Comparison of ENCODE assay signal across 13 cellular contexts in genomic region chr19:38671654-38672053, GRCh38. TPM values are rescaled to one million over a fixed set of nuclear protein-coding genes. Genes with fewer than 3 reads are reported as not detected.
A peak's percentile ranks its signal among the peaks of the same experiment; 100 is the strongest.
DNase-seq lines count a peak whose midpoint lies in the region; ATAC-seq and TF ChIP-seq lines count a peak whose summit lies in the region.
"Had no signal": no experiment of that assay in that cellular context is flagged by ENCODE, and none has a peak within 500 bp of the region (broad histone marks: within the 10 kb centered on the region; RNA-seq: fewer than 3 reads in every experiment).

No MANE protein-coding gene starts in this region.

- DNase-seq in SK-N-SH (no peak), glutamatergic neuron (no peak), osteoblast (ENCODE audit: insufficient read length, low spot score, missing footprints) (no peak), uterus (no peak), DMS153 treated with DMSO at 0.1 percent for 48 hours (lab: John Stamatoyannopoulos, UW; ENCODE audit: unreplicated experiment) (no peak), EL (no peak)
- no peak for DNase-seq in stimulated activated naive CD8-positive, alpha-beta T cell treated with anti-CD3 and anti-CD28 coated beads, Interleukin-15, Interleukin-2, amounts not matched to agents 100 U/mL and 50 U/mL, for 24 hours
- DNase-seq: anterior cingulate cortex, DMS79 treated with DMSO at 0.1 percent for 48 hours, MG63, NCI-H446, T-cell had no signal

- TF ChIP-seq CTCF in SK-N-SH (IDR thresholded peaks at IDR 0.05) (no peak), glutamatergic neuron (IDR thresholded peaks at IDR 0.05; ENCODE audit: partially characterized antibody, unreplicated experiment) (no peak), osteoblast (IDR thresholded peaks at IDR 0.05; ENCODE audit: extremely low read depth, low read depth, low read length) (no peak), uterus (IDR thresholded peaks at IDR 0.05) (no peak)

- H3K27ac Mint-ChIP-seq in glutamatergic neuron (ENCODE audit: unreplicated experiment): peak overlapping the region; percentile 74

- peaks cover 12% of the 10 kb centered on the region for H3K27me3 Mint-ChIP-seq in glutamatergic neuron (ENCODE audit: unreplicated experiment)

- H3K9me3 Mint-ChIP-seq in glutamatergic neuron (ENCODE audit: unreplicated experiment): peaks cover 15% of the 10 kb centered on the region
- H3K9me3 Mint-ChIP-seq: T-cell had no signal

- TF ChIP-seq POLR2A in uterus (IDR thresholded peaks at IDR 0.05): peak in 1 of 2 donors; percentile 23

- H3K4me1 ChIP-seq in SK-N-SH (ENCODE audit: control insufficient read depth in 1 of 2, insufficient read depth in 2 of 2, low read depth in 1 of 2, low read length in 1 of 2): peaks cover 18 to 52% of the 10 kb centered on the region in 2 experiments
- peaks cover 68% of the 10 kb centered on the region for H3K4me1 ChIP-seq in osteoblast (ENCODE audit: insufficient read depth, low read length)
- peaks cover 4 to 46% of the 10 kb centered on the region in 2 donors for H3K4me1 ChIP-seq in uterus

- TF ChIP-seq EP300 in SK-N-SH (IDR thresholded peaks at IDR 0.05; ENCODE audit: borderline replicate concordance in 1 of 2, low read depth in 1 of 2, low read length in 1 of 2): no peak

- no peaks in the 10 kb centered on the region for H3K36me3 Mint-ChIP-seq in glutamatergic neuron (ENCODE audit: unreplicated experiment)

- H3K9ac ChIP-seq in SK-N-SH: no peak overlapping the region

- WGBS in SK-N-SH (ENCODE audit: low lambda C conversion rate): 98% methylated on average over 4 of the region's 4 CpGs

- POLR2A ChIA-PET in SK-N-SH (lab: Yijun Ruan, JAX): no interaction called here

- no peak for TF ChIP-seq RAD21 in SK-N-SH (IDR thresholded peaks at IDR 0.05; ENCODE audit: low read length)

- H3K4me3 Mint-ChIP-seq in glutamatergic neuron (ENCODE audit: unreplicated experiment): no peak overlapping the region
- H3K4me3 Mint-ChIP-seq: T-cell had no signal

- no peak for ATAC-seq in SK-N-SH treated with all-trans-retinoic acid at 6 μM for 48 hours
- no peak for ATAC-seq in stimulated activated naive CD8-positive, alpha-beta T cell treated with anti-CD3 and anti-CD28 coated beads, Interleukin-15, Interleukin-2, amounts not matched to agents 100 U/mL and 50 U/mL, for 24 hours
- ATAC-seq: T-cell had no signal

- H3F3A ChIP-seq in SK-N-SH (replicated peaks; ENCODE audit: insufficient read depth): peaks cover 45% of the 10 kb centered on the region

- peaks cover 61% of the 10 kb centered on the region for H3K4me1 Mint-ChIP-seq in glutamatergic neuron (ENCODE audit: low read depth, unreplicated experiment)

- H3K9me3 ChIP-seq in SK-N-SH: no peaks in the 10 kb centered on the region
- no peaks in the 10 kb centered on the region for H3K9me3 ChIP-seq in osteoblast (ENCODE audit: low read depth, low read length)
- no peaks in the 10 kb centered on the region for H3K9me3 ChIP-seq in uterus
- H3K9me3 ChIP-seq: MG63 had no signal

- CTCF ChIA-PET in SK-N-SH (lab: Yijun Ruan, JAX): no interaction called here

- H3K27me3 ChIP-seq in SK-N-SH (ENCODE audit: insufficient read depth) (no peaks in the 10 kb centered on the region), osteoblast (ENCODE audit: insufficient read depth, low read length) (no peaks in the 10 kb centered on the region), uterus (no peaks in the 10 kb centered on the region)
- H3K27me3 ChIP-seq: MG63 had no signal

- peaks cover 0 to 14% of the 10 kb centered on the region in 2 experiments for H3K36me3 ChIP-seq in SK-N-SH (replicated peaks in 1 of 2; ENCODE audit: control insufficient read depth in 1 of 2, insufficient read depth in 2 of 2, low read length in 1 of 2)
- H3K36me3 ChIP-seq in osteoblast (ENCODE audit: insufficient read depth, low read length): peaks cover 20% of the 10 kb centered on the region
- no peaks in the 10 kb centered on the region for H3K36me3 ChIP-seq in uterus

- H3K4me2 ChIP-seq in SK-N-SH (no peak overlapping the region), osteoblast (ENCODE audit: insufficient read depth, low read length) (no peak overlapping the region)

- H2AFZ ChIP-seq in SK-N-SH (ENCODE audit: low read depth) (no peak overlapping the region), osteoblast (ENCODE audit: low read length) (no peak overlapping the region)

- peak overlapping the region; percentile 24 to 86; a peak in 3 of 4 replicates for H3K27ac ChIP-seq in SK-N-SH (ENCODE audit: low read depth in 2 of 2, low read length in 1 of 2)
- H3K27ac ChIP-seq in osteoblast (ENCODE audit: low read depth, low read length): peak overlapping the region; percentile 46
- peak overlapping the region; percentile 98 for H3K27ac ChIP-seq in uterus

- H3K4me3 ChIP-seq in SK-N-SH (ENCODE audit: low read depth in 2 of 2, low read length in 1 of 2): no peak overlapping the region
- no peak overlapping the region for H3K4me3 ChIP-seq in osteoblast (ENCODE audit: insufficient read depth, low read length)
- no peak overlapping the region for H3K4me3 ChIP-seq in uterus
- H3K4me3 ChIP-seq: MG63 had no signal

- intact Hi-C loops in uterus (cut with DNase I; ENCODE audit: low total_unique reads): no loop called here

- H4K20me1 ChIP-seq in SK-N-SH (ENCODE audit: insufficient read depth) (peaks cover 89% of the 10 kb centered on the region), osteoblast (ENCODE audit: insufficient read depth, low read length) (peaks cover 80% of the 10 kb centered on the region)

- peaks cover 97% of the 10 kb centered on the region for H3K79me2 ChIP-seq in SK-N-SH (ENCODE audit: insufficient read depth)
- peaks cover 93% of the 10 kb centered on the region for H3K79me2 ChIP-seq in osteoblast (ENCODE audit: insufficient read depth, low read length)

- no peaks in the 10 kb centered on the region for H3K9me2 ChIP-seq in SK-N-SH

TF ChIP-seq in SK-N-SH, 30 proteins besides CTCF, POLR2A, EP300 and RAD21 (continues in another document):
- TF ChIP-seq FOSL2 (IDR thresholded peaks at IDR 0.05; ENCODE audit: borderline replicate concordance, low read depth): no peak
- TF ChIP-seq YY1 (IDR thresholded peaks at IDR 0.05; ENCODE audit: low read depth): no peak
- TF ChIP-seq, protein P1, sequence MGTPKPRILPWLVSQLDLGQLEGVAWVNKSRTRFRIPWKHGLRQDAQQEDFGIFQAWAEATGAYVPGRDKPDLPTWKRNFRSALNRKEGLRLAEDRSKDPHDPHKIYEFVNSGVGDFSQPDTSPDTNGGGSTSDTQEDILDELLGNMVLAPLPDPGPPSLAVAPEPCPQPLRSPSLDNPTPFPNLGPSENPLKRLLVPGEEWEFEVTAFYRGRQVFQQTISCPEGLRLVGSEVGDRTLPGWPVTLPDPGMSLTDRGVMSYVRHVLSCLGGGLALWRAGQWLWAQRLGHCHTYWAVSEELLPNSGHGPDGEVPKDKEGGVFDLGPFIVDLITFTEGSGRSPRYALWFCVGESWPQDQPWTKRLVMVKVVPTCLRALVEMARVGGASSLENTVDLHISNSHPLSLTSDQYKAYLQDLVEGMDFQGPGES (IDR thresholded peaks at IDR 0.05; ENCODE audit: low read depth, low read length): no peak
- TF ChIP-seq GATA2 (CRISPR knock-in tag; IDR thresholded peaks at IDR 0.05): no peak
- no peak for TF ChIP-seq RXRA (IDR thresholded peaks at IDR 0.05; ENCODE audit: borderline replicate concordance, low read depth)
- no peak for TF ChIP-seq GABPA (IDR thresholded peaks at IDR 0.05; ENCODE audit: low read depth)
- TF ChIP-seq JUND (IDR thresholded peaks at IDR 0.05): no peak
- TF ChIP-seq MEF2A (IDR thresholded peaks at IDR 0.05; ENCODE audit: borderline replicate concordance, low read depth): no peak
- TF ChIP-seq POLR2AphosphoS5 (IDR thresholded peaks at IDR 0.05; ENCODE audit: low read depth, low read length): no peak

TF ChIP-seq in SK-N-SH treated with all-trans-retinoic acid at 6 μM for 48 hours, 23 proteins besides CTCF, POLR2A, EP300 and RAD21:
- TF ChIP-seq ZNF565 (CRISPR knock-in tag; conservative IDR thresholded peaks at IDR 0.05; ENCODE audit: low read depth) (no peak), GLIS3 (CRISPR knock-in tag; IDR thresholded peaks at IDR 0.05) (no peak), BACH2 (CRISPR knock-in tag; IDR thresholded peaks at IDR 0.05; ENCODE audit: borderline replicate concordance) (no peak), ZNF70 (CRISPR knock-in tag; IDR thresholded peaks at IDR 0.05) (no peak), ESRRG (CRISPR knock-in tag; IDR thresholded peaks at IDR 0.05) (no peak), ZNF8 (CRISPR knock-in tag; IDR thresholded peaks at IDR 0.05) (no peak)
- TF ChIP-seq, protein P2, sequence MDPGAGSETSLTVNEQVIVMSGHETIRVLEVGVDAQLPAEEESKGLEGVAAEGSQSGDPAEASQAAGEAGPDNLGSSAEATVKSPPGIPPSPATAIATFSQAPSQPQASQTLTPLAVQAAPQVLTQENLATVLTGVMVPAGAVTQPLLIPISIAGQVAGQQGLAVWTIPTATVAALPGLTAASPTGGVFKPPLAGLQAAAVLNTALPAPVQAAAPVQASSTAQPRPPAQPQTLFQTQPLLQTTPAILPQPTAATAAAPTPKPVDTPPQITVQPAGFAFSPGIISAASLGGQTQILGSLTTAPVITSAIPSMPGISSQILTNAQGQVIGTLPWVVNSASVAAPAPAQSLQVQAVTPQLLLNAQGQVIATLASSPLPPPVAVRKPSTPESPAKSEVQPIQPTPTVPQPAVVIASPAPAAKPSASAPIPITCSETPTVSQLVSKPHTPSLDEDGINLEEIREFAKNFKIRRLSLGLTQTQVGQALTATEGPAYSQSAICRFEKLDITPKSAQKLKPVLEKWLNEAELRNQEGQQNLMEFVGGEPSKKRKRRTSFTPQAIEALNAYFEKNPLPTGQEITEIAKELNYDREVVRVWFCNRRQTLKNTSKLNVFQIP (CRISPR knock-in tag; IDR thresholded peaks at IDR 0.05; ENCODE audit: borderline replicate concordance, low read depth): no peak

RNA-seq across cellular contexts. Expression of gene ACTN4, which starts 24.2 kb away (rescaled TPM):
- 494 and 598 TPM in 2 replicates for polyA plus RNA-seq in SK-N-SH (2012; rRNA removed)
- polyA plus RNA-seq in SK-N-SH (2012; cell fraction: cytosol; rRNA removed): 222 and 365 TPM in 2 replicates
- 687 and 951 TPM in 2 replicates for polyA plus RNA-seq in SK-N-SH (2012; cell fraction: nucleus; rRNA removed)
- total RNA-seq in glutamatergic neuron (ENCODE audit: unreplicated experiment) (975 TPM), osteoblast (204 and 229 TPM in 2 replicates), uterus (100 to 1,000 TPM; 259 to 844 (median 429) TPM)

RNA-seq across cellular contexts. Expression of gene EIF3K, which starts 52.7 kb away (rescaled TPM):
- 405 and 484 TPM in 2 replicates for polyA plus RNA-seq in SK-N-SH (2012; rRNA removed)
- 274 and 343 TPM in 2 replicates for polyA plus RNA-seq in SK-N-SH (2012; cell fraction: cytosol; rRNA removed)
- polyA plus RNA-seq in SK-N-SH (2012; cell fraction: nucleus; rRNA removed): 285 and 487 TPM in 2 replicates
- total RNA-seq in glutamatergic neuron (ENCODE audit: unreplicated experiment): 247 TPM
- total RNA-seq in osteoblast: 210 and 317 TPM in 2 replicates
- total RNA-seq in uterus: 100 to 1,000 TPM; 211 to 441 (median 246) TPM

RNA-seq across cellular contexts. Expression of gene MAP4K1, which starts 53.9 kb away (rescaled TPM):
- polyA plus RNA-seq in SK-N-SH (2012; rRNA removed): 0.31 and 0.37 TPM in 2 replicates
- polyA plus RNA-seq in SK-N-SH (2012; cell fraction: cytosol; rRNA removed): 0.10 and 0.20 TPM in 2 replicates
- polyA plus RNA-seq in SK-N-SH (2012; cell fraction: nucleus; rRNA removed): 2.8 TPM in 2 replicates
- total RNA-seq in glutamatergic neuron (ENCODE audit: unreplicated experiment) (6.3 TPM), osteoblast (under 0.01 and 0.72 TPM in 2 replicates), uterus (1 to 10 TPM in 2 of 4 donors, under 1 TPM in 1, not detected in 1; 0.55 to 4.5 (median 3.6) TPM)

Comparison
In these comparisons a context has a peak if more than half of its experiments do, and no peak if none do; other contexts are left out.
1. H3K27ac ChIP-seq: peak in every context shown above with its lines; median percentile 98 in uterus; 55 in SK-N-SH; 46 in osteoblast.